1 cellular context compared by ENCODE assay signal in the genomic region with DNA sequence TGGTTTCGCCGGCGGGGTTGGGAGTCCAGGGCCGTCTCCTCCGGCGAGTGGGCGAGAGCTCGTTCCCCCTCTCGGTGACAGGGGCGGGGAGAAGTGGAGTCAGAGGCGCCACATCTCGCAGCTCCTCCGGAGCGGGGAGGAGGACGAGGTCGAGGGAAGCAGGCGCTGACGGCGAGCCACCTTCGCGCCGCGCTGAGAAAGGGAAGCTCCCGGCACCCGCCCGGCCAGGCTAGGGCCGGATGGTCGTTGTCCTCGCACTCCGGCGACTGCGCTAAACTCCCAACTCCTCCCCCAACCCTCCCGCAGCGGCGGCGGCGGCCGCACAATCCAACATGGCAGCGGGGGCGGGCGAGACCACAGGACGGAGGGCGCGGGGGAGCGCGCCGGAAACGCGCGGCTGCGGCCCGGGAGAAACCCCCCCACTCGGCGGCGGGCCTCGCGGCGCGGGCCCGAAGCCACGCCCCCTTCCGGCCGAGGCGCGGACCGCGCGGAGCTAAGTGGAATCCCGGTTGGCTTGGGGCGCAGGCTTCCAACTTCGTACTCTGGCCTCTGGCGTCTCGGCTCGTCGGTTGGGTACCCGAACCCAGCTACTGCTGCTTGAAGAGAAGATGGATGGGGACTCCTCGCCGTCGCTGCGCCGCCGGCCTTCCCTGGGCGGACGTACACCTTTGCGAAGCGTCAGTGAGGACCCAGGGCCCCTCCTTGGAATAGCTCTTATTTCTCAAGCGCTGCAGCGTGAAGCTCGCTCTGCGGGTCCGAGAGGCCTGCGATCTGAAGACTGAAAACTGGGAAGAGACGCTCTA.
TF ChIP-seq lines count a peak whose summit lies in the region.

A gene (minus strand): TSS at position 270 of the 803 bp plus-strand sequence. CDS start 269 bp downstream, at position 1.

TF ChIP-seq in WTC11, 78 proteins besides CTCF, POLR2A, EP300 and RAD21 (continued from another document):
- TF ChIP-seq, protein P1, sequence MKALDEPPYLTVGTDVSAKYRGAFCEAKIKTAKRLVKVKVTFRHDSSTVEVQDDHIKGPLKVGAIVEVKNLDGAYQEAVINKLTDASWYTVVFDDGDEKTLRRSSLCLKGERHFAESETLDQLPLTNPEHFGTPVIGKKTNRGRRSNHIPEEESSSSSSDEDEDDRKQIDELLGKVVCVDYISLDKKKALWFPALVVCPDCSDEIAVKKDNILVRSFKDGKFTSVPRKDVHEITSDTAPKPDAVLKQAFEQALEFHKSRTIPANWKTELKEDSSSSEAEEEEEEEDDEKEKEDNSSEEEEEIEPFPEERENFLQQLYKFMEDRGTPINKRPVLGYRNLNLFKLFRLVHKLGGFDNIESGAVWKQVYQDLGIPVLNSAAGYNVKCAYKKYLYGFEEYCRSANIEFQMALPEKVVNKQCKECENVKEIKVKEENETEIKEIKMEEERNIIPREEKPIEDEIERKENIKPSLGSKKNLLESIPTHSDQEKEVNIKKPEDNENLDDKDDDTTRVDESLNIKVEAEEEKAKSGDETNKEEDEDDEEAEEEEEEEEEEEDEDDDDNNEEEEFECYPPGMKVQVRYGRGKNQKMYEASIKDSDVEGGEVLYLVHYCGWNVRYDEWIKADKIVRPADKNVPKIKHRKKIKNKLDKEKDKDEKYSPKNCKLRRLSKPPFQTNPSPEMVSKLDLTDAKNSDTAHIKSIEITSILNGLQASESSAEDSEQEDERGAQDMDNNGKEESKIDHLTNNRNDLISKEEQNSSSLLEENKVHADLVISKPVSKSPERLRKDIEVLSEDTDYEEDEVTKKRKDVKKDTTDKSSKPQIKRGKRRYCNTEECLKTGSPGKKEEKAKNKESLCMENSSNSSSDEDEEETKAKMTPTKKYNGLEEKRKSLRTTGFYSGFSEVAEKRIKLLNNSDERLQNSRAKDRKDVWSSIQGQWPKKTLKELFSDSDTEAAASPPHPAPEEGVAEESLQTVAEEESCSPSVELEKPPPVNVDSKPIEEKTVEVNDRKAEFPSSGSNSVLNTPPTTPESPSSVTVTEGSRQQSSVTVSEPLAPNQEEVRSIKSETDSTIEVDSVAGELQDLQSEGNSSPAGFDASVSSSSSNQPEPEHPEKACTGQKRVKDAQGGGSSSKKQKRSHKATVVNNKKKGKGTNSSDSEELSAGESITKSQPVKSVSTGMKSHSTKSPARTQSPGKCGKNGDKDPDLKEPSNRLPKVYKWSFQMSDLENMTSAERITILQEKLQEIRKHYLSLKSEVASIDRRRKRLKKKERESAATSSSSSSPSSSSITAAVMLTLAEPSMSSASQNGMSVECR (CRISPR knock-in tag; IDR thresholded peaks at IDR 0.05; ENCODE audit: borderline replicate concordance): peak; percentile 71; the same call in 1 of the 2 replicates
- TF ChIP-seq OVOL2 (CRISPR knock-in tag; IDR thresholded peaks at IDR 0.05; ENCODE audit: borderline replicate concordance): 0 out of 2 replicates have a peak, but pooled peaks have one; percentile 15
- peak; percentile 91 for TF ChIP-seq ZNF232 (CRISPR knock-in tag; IDR thresholded peaks at IDR 0.05)
- TF ChIP-seq CREB1 (CRISPR knock-in tag; IDR thresholded peaks at IDR 0.05): no peak
- TF ChIP-seq NR3C1 (CRISPR knock-in tag; conservative IDR thresholded peaks at IDR 0.05; ENCODE audit: low read depth): no peak
- no peak for TF ChIP-seq ZNF263 (CRISPR knock-in tag; IDR thresholded peaks at IDR 0.05; ENCODE audit: low read depth)
- TF ChIP-seq, protein P2, sequence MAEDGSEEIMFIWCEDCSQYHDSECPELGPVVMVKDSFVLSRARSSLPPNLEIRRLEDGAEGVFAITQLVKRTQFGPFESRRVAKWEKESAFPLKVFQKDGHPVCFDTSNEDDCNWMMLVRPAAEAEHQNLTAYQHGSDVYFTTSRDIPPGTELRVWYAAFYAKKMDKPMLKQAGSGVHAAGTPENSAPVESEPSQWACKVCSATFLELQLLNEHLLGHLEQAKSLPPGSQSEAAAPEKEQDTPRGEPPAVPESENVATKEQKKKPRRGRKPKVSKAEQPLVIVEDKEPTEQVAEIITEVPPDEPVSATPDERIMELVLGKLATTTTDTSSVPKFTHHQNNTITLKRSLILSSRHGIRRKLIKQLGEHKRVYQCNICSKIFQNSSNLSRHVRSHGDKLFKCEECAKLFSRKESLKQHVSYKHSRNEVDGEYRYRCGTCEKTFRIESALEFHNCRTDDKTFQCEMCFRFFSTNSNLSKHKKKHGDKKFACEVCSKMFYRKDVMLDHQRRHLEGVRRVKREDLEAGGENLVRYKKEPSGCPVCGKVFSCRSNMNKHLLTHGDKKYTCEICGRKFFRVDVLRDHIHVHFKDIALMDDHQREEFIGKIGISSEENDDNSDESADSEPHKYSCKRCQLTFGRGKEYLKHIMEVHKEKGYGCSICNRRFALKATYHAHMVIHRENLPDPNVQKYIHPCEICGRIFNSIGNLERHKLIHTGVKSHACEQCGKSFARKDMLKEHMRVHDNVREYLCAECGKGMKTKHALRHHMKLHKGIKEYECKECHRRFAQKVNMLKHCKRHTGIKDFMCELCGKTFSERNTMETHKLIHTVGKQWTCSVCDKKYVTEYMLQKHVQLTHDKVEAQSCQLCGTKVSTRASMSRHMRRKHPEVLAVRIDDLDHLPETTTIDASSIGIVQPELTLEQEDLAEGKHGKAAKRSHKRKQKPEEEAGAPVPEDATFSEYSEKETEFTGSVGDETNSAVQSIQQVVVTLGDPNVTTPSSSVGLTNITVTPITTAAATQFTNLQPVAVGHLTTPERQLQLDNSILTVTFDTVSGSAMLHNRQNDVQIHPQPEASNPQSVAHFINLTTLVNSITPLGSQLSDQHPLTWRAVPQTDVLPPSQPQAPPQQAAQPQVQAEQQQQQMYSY (CRISPR knock-in tag; IDR thresholded peaks at IDR 0.05): no peak
- no peak for TF ChIP-seq TEAD4 (CRISPR knock-in tag; IDR thresholded peaks at IDR 0.05)
- no peak for TF ChIP-seq ZBTB21 (CRISPR knock-in tag; IDR thresholded peaks at IDR 0.05; ENCODE audit: borderline replicate concordance)
- TF ChIP-seq, protein P3, sequence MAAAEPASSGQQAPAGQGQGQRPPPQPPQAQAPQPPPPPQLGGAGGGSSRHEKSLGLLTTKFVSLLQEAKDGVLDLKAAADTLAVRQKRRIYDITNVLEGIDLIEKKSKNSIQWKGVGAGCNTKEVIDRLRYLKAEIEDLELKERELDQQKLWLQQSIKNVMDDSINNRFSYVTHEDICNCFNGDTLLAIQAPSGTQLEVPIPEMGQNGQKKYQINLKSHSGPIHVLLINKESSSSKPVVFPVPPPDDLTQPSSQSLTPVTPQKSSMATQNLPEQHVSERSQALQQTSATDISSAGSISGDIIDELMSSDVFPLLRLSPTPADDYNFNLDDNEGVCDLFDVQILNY (CRISPR knock-in tag; IDR thresholded peaks at IDR 0.05): peak; percentile 98
- peak; percentile 2; the same call in 1 of the 2 replicates for TF ChIP-seq RELA (CRISPR knock-in tag; IDR thresholded peaks at IDR 0.05; ENCODE audit: borderline replicate concordance)
- TF ChIP-seq NFATC4 (CRISPR knock-in tag; IDR thresholded peaks at IDR 0.05): no peak
- TF ChIP-seq FOXP1 (CRISPR knock-in tag; IDR thresholded peaks at IDR 0.05; ENCODE audit: borderline replicate concordance): peak; percentile 74; the same call in 1 of the 2 replicates
- TF ChIP-seq, protein P4, sequence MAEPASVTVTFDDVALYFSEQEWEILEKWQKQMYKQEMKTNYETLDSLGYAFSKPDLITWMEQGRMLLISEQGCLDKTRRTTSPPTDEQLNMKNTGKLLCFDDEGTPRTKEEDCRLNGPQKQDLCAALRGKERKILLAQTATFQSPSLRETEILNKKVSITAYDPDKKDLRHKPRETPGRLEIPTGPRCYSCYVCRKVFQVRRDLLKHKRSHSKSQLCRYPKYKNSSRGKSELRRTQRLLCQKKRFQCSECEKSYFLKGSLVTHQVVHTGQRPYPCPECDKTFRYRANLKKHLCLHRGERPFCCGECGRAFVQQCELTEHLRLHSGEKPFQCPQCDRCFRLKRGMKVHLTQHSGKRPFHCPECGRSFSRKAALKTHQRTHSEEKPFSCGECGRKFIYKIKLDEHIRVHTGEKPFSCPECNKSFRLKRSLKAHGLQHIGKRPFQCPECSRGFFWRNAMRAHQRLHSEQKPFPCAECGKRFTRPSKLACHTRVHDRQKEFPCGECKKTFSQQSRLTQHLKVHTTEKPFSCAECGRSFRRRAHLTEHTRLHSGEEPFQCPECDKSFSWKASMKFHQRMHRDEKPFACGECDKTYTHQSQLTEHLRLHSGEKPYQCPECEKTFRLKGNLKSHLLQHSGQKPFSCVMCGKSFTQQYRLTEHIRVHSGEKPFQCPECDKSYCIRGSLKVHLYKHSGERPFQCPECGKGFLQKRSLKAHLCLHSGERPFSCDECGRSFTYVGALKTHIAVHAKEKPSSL (CRISPR knock-in tag; conservative IDR thresholded peaks at IDR 0.05): no peak
- TF ChIP-seq, protein P5, sequence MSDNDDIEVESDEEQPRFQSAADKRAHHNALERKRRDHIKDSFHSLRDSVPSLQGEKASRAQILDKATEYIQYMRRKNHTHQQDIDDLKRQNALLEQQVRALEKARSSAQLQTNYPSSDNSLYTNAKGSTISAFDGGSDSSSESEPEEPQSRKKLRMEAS (CRISPR knock-in tag; IDR thresholded peaks at IDR 0.05): peak; percentile 74; the same call in 1 of the 2 replicates
- peak; percentile 74; the same call in 1 of the 2 replicates for TF ChIP-seq CREM (CRISPR knock-in tag; IDR thresholded peaks at IDR 0.05)
- 0 out of 2 replicates have a peak, but pooled peaks have one; percentile 57 for TF ChIP-seq PRRX2 (CRISPR knock-in tag; IDR thresholded peaks at IDR 0.05)
- peak; percentile 75; the same call in 1 of the 2 replicates for TF ChIP-seq NFE2L1 (CRISPR knock-in tag; IDR thresholded peaks at IDR 0.05)
- TF ChIP-seq, protein P6, sequence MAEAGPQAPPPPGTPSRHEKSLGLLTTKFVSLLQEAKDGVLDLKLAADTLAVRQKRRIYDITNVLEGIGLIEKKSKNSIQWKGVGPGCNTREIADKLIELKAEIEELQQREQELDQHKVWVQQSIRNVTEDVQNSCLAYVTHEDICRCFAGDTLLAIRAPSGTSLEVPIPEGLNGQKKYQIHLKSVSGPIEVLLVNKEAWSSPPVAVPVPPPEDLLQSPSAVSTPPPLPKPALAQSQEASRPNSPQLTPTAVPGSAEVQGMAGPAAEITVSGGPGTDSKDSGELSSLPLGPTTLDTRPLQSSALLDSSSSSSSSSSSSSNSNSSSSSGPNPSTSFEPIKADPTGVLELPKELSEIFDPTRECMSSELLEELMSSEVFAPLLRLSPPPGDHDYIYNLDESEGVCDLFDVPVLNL (CRISPR knock-in tag; IDR thresholded peaks at IDR 0.05; ENCODE audit: borderline replicate concordance, low read depth): peak; percentile 65; the same call in 1 of the 2 replicates
- TF ChIP-seq MYBL2 (CRISPR knock-in tag; IDR thresholded peaks at IDR 0.05): peak; percentile 79
- TF ChIP-seq, protein P7, sequence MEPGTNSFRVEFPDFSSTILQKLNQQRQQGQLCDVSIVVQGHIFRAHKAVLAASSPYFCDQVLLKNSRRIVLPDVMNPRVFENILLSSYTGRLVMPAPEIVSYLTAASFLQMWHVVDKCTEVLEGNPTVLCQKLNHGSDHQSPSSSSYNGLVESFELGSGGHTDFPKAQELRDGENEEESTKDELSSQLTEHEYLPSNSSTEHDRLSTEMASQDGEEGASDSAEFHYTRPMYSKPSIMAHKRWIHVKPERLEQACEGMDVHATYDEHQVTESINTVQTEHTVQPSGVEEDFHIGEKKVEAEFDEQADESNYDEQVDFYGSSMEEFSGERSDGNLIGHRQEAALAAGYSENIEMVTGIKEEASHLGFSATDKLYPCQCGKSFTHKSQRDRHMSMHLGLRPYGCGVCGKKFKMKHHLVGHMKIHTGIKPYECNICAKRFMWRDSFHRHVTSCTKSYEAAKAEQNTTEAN (CRISPR knock-in tag; IDR thresholded peaks at IDR 0.05): peak; percentile 82; the same call in 1 of the 2 replicates
- TF ChIP-seq ESRRA (CRISPR knock-in tag; IDR thresholded peaks at IDR 0.05; ENCODE audit: borderline replicate concordance): peak; percentile 24
- TF ChIP-seq TEAD1 (CRISPR knock-in tag; IDR thresholded peaks at IDR 0.05): peak; percentile 44
- TF ChIP-seq, protein P8, sequence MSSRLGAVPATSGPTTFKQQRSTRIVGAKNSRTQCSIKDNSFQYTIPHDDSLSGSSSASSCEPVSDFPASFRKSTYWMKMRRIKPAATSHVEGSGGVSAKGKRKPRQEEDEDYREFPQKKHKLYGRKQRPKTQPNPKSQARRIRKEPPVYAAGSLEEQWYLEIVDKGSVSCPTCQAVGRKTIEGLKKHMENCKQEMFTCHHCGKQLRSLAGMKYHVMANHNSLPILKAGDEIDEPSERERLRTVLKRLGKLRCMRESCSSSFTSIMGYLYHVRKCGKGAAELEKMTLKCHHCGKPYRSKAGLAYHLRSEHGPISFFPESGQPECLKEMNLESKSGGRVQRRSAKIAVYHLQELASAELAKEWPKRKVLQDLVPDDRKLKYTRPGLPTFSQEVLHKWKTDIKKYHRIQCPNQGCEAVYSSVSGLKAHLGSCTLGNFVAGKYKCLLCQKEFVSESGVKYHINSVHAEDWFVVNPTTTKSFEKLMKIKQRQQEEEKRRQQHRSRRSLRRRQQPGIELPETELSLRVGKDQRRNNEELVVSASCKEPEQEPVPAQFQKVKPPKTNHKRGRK (CRISPR knock-in tag; IDR thresholded peaks at IDR 0.05; ENCODE audit: borderline replicate concordance): 0 out of 2 replicates have a peak, but pooled peaks have one; percentile 26
- TF ChIP-seq, protein P9, sequence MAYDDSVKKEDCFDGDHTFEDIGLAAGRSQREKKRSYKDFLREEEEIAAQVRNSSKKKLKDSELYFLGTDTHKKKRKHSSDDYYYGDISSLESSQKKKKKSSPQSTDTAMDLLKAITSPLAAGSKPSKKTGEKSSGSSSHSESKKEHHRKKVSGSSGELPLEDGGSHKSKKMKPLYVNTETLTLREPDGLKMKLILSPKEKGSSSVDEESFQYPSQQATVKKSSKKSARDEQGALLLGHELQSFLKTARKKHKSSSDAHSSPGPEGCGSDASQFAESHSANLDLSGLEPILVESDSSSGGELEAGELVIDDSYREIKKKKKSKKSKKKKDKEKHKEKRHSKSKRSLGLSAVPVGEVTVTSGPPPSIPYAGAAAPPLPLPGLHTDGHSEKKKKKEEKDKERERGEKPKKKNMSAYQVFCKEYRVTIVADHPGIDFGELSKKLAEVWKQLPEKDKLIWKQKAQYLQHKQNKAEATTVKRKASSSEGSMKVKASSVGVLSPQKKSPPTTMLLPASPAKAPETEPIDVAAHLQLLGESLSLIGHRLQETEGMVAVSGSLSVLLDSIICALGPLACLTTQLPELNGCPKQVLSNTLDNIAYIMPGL (CRISPR knock-in tag; IDR thresholded peaks at IDR 0.05): peak; percentile 92
- TF ChIP-seq ETV6 (CRISPR knock-in tag; IDR thresholded peaks at IDR 0.05): peak; percentile 87
- TF ChIP-seq ZNF317 (CRISPR knock-in tag; IDR thresholded peaks at IDR 0.05; ENCODE audit: borderline replicate concordance, low read depth): 0 out of 2 replicates have a peak, but pooled peaks have one; percentile 18
- TF ChIP-seq, protein P10, sequence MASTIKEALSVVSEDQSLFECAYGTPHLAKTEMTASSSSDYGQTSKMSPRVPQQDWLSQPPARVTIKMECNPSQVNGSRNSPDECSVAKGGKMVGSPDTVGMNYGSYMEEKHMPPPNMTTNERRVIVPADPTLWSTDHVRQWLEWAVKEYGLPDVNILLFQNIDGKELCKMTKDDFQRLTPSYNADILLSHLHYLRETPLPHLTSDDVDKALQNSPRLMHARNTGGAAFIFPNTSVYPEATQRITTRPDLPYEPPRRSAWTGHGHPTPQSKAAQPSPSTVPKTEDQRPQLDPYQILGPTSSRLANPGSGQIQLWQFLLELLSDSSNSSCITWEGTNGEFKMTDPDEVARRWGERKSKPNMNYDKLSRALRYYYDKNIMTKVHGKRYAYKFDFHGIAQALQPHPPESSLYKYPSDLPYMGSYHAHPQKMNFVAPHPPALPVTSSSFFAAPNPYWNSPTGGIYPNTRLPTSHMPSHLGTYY (CRISPR knock-in tag; IDR thresholded peaks at IDR 0.05): no peak
TF ChIP-seq in WTC11: peak in this region for 26.
